In the genomic region with DNA sequence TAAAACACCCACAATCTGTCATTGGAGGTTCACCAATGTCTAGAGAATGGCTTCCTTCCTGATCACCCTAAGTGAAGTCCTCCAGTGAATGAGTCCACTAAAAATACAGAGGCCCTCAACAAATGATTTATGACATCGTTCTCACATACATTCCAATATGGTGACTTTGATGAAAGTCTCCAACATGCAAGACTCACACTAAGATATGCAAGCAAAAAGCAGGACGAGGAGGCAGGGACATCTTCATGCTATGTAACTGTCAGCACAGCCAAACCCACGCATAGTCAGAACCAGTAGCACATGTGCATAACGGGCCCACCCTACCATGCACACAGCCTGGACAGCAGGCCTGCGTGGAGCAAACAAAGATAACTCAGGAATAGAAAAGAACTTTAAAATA, we compare ENCODE assay signal across 28 cellular contexts. TPM values are rescaled to one million over a fixed set of nuclear protein-coding genes. Genes with fewer than 3 reads are reported as not detected.
DNase-seq lines count a peak whose midpoint lies in the region; ATAC-seq, FAIRE-seq and TF ChIP-seq lines count a peak whose summit lies in the region.
"Had no signal": no experiment of that assay in that cellular context is flagged by ENCODE, and none has a peak within 500 bp of the region (broad histone marks: within the 10 kb centered on the region; RNA-seq: fewer than 3 reads in every experiment).

No MANE protein-coding gene starts in this region.

- DNase-seq in HCEC 1CT: peak; percentile 66
- DNase-seq in astrocyte (ENCODE audit: low read depth): peak; percentile 36
- peak; percentile 51 for DNase-seq in fibroblast of villous mesenchyme (ENCODE audit: low read depth)
- no peak for DNase-seq in activated CD4-positive, alpha-beta memory T cell treated with anti-CD3 and anti-CD28 coated beads for 36 hours
- no peak for DNase-seq in testis
- no peak for DNase-seq in NCI-H2196 treated with DMSO at 0.1 percent for 48 hours (lab: John Stamatoyannopoulos, UW; ENCODE audit: unreplicated experiment)
- no peak for DNase-seq in left ventricle myocardium superior
- DNase-seq: activated CD8-positive, alpha-beta T cell treated with anti-CD3 and anti-CD28 coated beads, Interleukin-2, amount 10 ng/mL, durations not matched to agents 7 days and 5 days; activated naive CD4-positive, alpha-beta T cell treated with anti-CD3 and anti-CD28 coated beads, Interleukin-2, amount 50 U/mL, for 16 hours; amniotic stem cell; CD4-positive, alpha-beta T cell; DND-41; head of caudate nucleus; Kasumi-1; MV-4-11; NCI-H1436; NCI-H2081 treated with DMSO at 0.1 percent for 48 hours; NCI-H774; Peyer's patch; SHP77 treated with DMSO at 0.1 percent for 48 hours; stimulated activated naive B cell treated with anti-CD40 and anti-IgM and Interleukin-4, amounts not matched to agents 10 μg/mL and 1 μg/mL and 100 μg/mL, for 72 hours; upper lobe of right lung had no signal

- WGBS in testis, 2 donors: 89 to 91% methylated on average over 5 of the region's 5 CpGs

- no peak for FAIRE-seq in astrocyte (lab: Jason Lieb, UNC)
- FAIRE-seq: colon, D721Med, GM19239 had no signal

- no peak overlapping the region for H3K4me2 ChIP-seq in astrocyte (ENCODE audit: low read length)

- no peaks in the 10 kb centered on the region for H3K27me3 Mint-ChIP-seq in astrocyte (ENCODE audit: low read depth, unreplicated experiment)
- H3K27me3 Mint-ChIP-seq in activated CD4-positive, alpha-beta memory T cell treated with anti-CD3 and anti-CD28 coated beads for 36 hours: no peaks in the 10 kb centered on the region
- H3K27me3 Mint-ChIP-seq: CD4-positive, alpha-beta T cell had no signal

- no peak overlapping the region for H3K27ac Mint-ChIP-seq in astrocyte (ENCODE audit: unreplicated experiment)
- no peak overlapping the region for H3K27ac Mint-ChIP-seq in activated CD4-positive, alpha-beta memory T cell treated with anti-CD3 and anti-CD28 coated beads for 36 hours
- H3K27ac Mint-ChIP-seq: activated CD8-positive, alpha-beta T cell treated with anti-CD3 and anti-CD28 coated beads, Interleukin-2, amount 10 ng/mL, durations not matched to agents 7 days and 5 days; activated T-helper 2 cell treated with anti-CD3 and anti-CD28 coated beads, Interferon-gamma antibody, Interleukin-2, Interleukin-4, amounts not matched to agents 10 μg/mL and 5 μg/mL and 100 μg/mL, durations not matched to agents 14 hours and 24 hours and 36 hours; CD4-positive, alpha-beta T cell; natural killer cell treated with Interleukin-12 subunit alpha and Interleukin-12 subunit beta and Interleukin-15 and Interleukin-18, amount 100 ng/mL, for 72 hours; stimulated activated naive B cell treated with anti-CD40 and anti-IgM and Interleukin-4, amounts not matched to agents 10 μg/mL and 1 μg/mL and 100 μg/mL, for 72 hours; T-helper 2 cell treated with Interferon-gamma antibody and Interleukin-4, amounts not matched to agents 5 μg/mL and 100 μg/mL, for 36 hours had no signal

- H3K27ac ChIP-seq in astrocyte (ENCODE audit: low read depth, low read length) (no peak overlapping the region), testis (no peak overlapping the region)
- H3K27ac ChIP-seq: Peyer's patch, upper lobe of right lung had no signal

- no peaks in the 10 kb centered on the region for H3K36me3 Mint-ChIP-seq in astrocyte (ENCODE audit: low read depth, unreplicated experiment)
- no peaks in the 10 kb centered on the region for H3K36me3 Mint-ChIP-seq in activated CD4-positive, alpha-beta memory T cell treated with anti-CD3 and anti-CD28 coated beads for 36 hours
- H3K36me3 Mint-ChIP-seq: natural killer cell treated with Interleukin-12 subunit alpha and Interleukin-12 subunit beta and Interleukin-15 and Interleukin-18, amount 100 ng/mL, for 72 hours; stimulated activated naive B cell treated with anti-CD40 and anti-IgM and Interleukin-4, amounts not matched to agents 10 μg/mL and 1 μg/mL and 100 μg/mL, for 72 hours had no signal

- no peak for TF ChIP-seq POLR2A in testis (IDR thresholded peaks at IDR 0.05)

- H3K36me3 ChIP-seq in astrocyte (ENCODE audit: insufficient read depth, low read length) (no peaks in the 10 kb centered on the region), testis (ENCODE audit: low read depth, missing control alignments) (no peaks in the 10 kb centered on the region)
- H3K36me3 ChIP-seq: Peyer's patch, upper lobe of right lung had no signal

- CTCF ChIA-PET in activated CD4-positive, alpha-beta memory T cell treated with anti-CD3 and anti-CD28 coated beads for 36 hours (lab: Charles Lee): no interaction called here

- peaks cover 3% of the 10 kb centered on the region for H3K9me3 Mint-ChIP-seq in astrocyte (ENCODE audit: unreplicated experiment)
- H3K9me3 Mint-ChIP-seq in activated CD4-positive, alpha-beta memory T cell treated with anti-CD3 and anti-CD28 coated beads for 36 hours: no peaks in the 10 kb centered on the region
- H3K9me3 Mint-ChIP-seq: activated T-helper 2 cell treated with anti-CD3 and anti-CD28 coated beads, Interferon-gamma antibody, Interleukin-2, Interleukin-4, amounts not matched to agents 10 μg/mL and 5 μg/mL and 100 μg/mL, durations not matched to agents 14 hours and 24 hours and 36 hours; CD4-positive, alpha-beta T cell; natural killer cell treated with Interleukin-12 subunit alpha and Interleukin-12 subunit beta and Interleukin-15 and Interleukin-18, amount 100 ng/mL, for 72 hours; stimulated activated naive B cell treated with anti-CD40 and anti-IgM and Interleukin-4, amounts not matched to agents 10 μg/mL and 1 μg/mL and 100 μg/mL, for 72 hours; T-helper 2 cell treated with Interferon-gamma antibody and Interleukin-4, amounts not matched to agents 5 μg/mL and 100 μg/mL, for 36 hours had no signal

- POLR2A ChIA-PET in activated CD4-positive, alpha-beta memory T cell treated with anti-CD3 and anti-CD28 coated beads for 36 hours (lab: Charles Lee): no interaction called here

- no peak for ATAC-seq in left ventricle myocardium superior
- ATAC-seq: activated CD8-positive, alpha-beta T cell treated with anti-CD3 and anti-CD28 coated beads, Interleukin-2, amount 10 ng/mL, durations not matched to agents 7 days and 5 days; natural killer cell treated with Interleukin-12 subunit alpha and Interleukin-12 subunit beta and Interleukin-15 and Interleukin-18, amount 100 ng/mL, for 72 hours; stimulated activated naive B cell treated with anti-CD40 and anti-IgM and Interleukin-4, amounts not matched to agents 10 μg/mL and 1 μg/mL and 100 μg/mL, for 72 hours; upper lobe of right lung had no signal

- no peaks in the 10 kb centered on the region for H3K79me2 ChIP-seq in astrocyte (ENCODE audit: insufficient read depth, low read length)

- H3K4me1 ChIP-seq in astrocyte (ENCODE audit: insufficient read depth, low read length): no peaks in the 10 kb centered on the region
- no peaks in the 10 kb centered on the region for H3K4me1 ChIP-seq in testis
- H3K4me1 ChIP-seq: Peyer's patch, upper lobe of right lung had no signal

- no peak overlapping the region for H3K4me3 Mint-ChIP-seq in astrocyte (ENCODE audit: unreplicated experiment)
- H3K4me3 Mint-ChIP-seq in activated CD4-positive, alpha-beta memory T cell treated with anti-CD3 and anti-CD28 coated beads for 36 hours: no peak overlapping the region
- H3K4me3 Mint-ChIP-seq: activated CD8-positive, alpha-beta T cell treated with anti-CD3 and anti-CD28 coated beads, Interleukin-2, amount 10 ng/mL, durations not matched to agents 7 days and 5 days; CD4-positive, alpha-beta T cell; natural killer cell treated with Interleukin-12 subunit alpha and Interleukin-12 subunit beta and Interleukin-15 and Interleukin-18, amount 100 ng/mL, for 72 hours; stimulated activated naive B cell treated with anti-CD40 and anti-IgM and Interleukin-4, amounts not matched to agents 10 μg/mL and 1 μg/mL and 100 μg/mL, for 72 hours; T-helper 2 cell treated with Interferon-gamma antibody and Interleukin-4, amounts not matched to agents 5 μg/mL and 100 μg/mL, for 36 hours had no signal

- intact Hi-C loops in activated CD4-positive, alpha-beta memory T cell treated with anti-CD3 and anti-CD28 coated beads for 36 hours (cut with micrococcal nuclease): no loop called here
- intact Hi-C loops in testis (cut with DNase I; ENCODE audit: low total_unique reads): no loop called here
- intact Hi-C loops in left ventricle myocardium superior (cut with micrococcal nuclease): no loop called here

- H3K9ac ChIP-seq in astrocyte (ENCODE audit: low read length): no peak overlapping the region

- H2AFZ ChIP-seq in astrocyte (ENCODE audit: low read depth, low read length): no peak overlapping the region

- H3K4me1 Mint-ChIP-seq in astrocyte (ENCODE audit: low read depth, unreplicated experiment): no peaks in the 10 kb centered on the region
- no peaks in the 10 kb centered on the region for H3K4me1 Mint-ChIP-seq in activated CD4-positive, alpha-beta memory T cell treated with anti-CD3 and anti-CD28 coated beads for 36 hours (ENCODE audit: low read depth)
- H3K4me1 Mint-ChIP-seq: stimulated activated naive B cell treated with anti-CD40 and anti-IgM and Interleukin-4, amounts not matched to agents 10 μg/mL and 1 μg/mL and 100 μg/mL, for 72 hours had no signal

- no peak for TF ChIP-seq CTCF in astrocyte (IDR thresholded peaks at IDR 0.05; ENCODE audit: insufficient read depth, low read depth, low read length)
- no peak for TF ChIP-seq CTCF in fibroblast of villous mesenchyme (IDR thresholded peaks at IDR 0.05; ENCODE audit: insufficient read depth, low read depth, low read length)
- TF ChIP-seq CTCF in testis (IDR thresholded peaks at IDR 0.05): no peak

- H3K27me3 ChIP-seq in astrocyte (ENCODE audit: insufficient read depth, low read length): peaks cover 3% of the 10 kb centered on the region
- no peaks in the 10 kb centered on the region for H3K27me3 ChIP-seq in testis
- H3K27me3 ChIP-seq: Peyer's patch, upper lobe of right lung had no signal

- no peaks in the 10 kb centered on the region for H3K9me3 ChIP-seq in astrocyte (ENCODE audit: insufficient read depth, low read depth, low read length)
- no peaks in the 10 kb centered on the region for H3K9me3 ChIP-seq in testis
- H3K9me3 ChIP-seq: Peyer's patch, upper lobe of right lung had no signal

- H3K4me3 ChIP-seq in astrocyte (ENCODE audit: insufficient read depth, low read depth, low read length) (no peak overlapping the region), fibroblast of villous mesenchyme (ENCODE audit: low read depth, low read length) (no peak overlapping the region), testis (no peak overlapping the region)
- H3K4me3 ChIP-seq: Peyer's patch, upper lobe of right lung had no signal

- H4K20me1 ChIP-seq in astrocyte (ENCODE audit: insufficient read depth, low read length): no peaks in the 10 kb centered on the region

RNA-seq across cellular contexts. Expression of gene LSM14A, which starts 16.6 kb away (rescaled TPM):
- 84.5 and 88.4 TPM in 2 replicates for total RNA-seq in astrocyte
- 72.1 and 74.1 TPM in 2 replicates for total RNA-seq in fibroblast of villous mesenchyme
- 100 to 1,000 TPM in 1 of 2 experiments, 10 to 100 TPM in 1; 90.0 to 106 TPM for total RNA-seq in activated CD4-positive, alpha-beta memory T cell treated with anti-CD3 and anti-CD28 coated beads for 36 hours
- total RNA-seq in testis: 100 to 1,000 TPM; 174 to 192 TPM
- 122 TPM for polyA plus RNA-seq in testis (ENCODE audit: insufficient read depth, low read depth, low replicate concordance)
- 66.6 TPM for total RNA-seq in left ventricle myocardium superior

Comparison
In these comparisons a context has a peak if more than half of its experiments do, and no peak if none do; other contexts are left out.
1. DNase-seq: peak in HCEC 1CT (single experiment), astrocyte (single experiment) and fibroblast of villous mesenchyme (single experiment); none in activated CD4-positive, alpha-beta memory T cell treated with anti-CD3 and anti-CD28 coated beads for 36 hours (single experiment), testis (single experiment), NCI-H2196 treated with DMSO at 0.1 percent for 48 hours (single experiment) and left ventricle myocardium superior (single experiment).